26 cellular contexts compared by ENCODE assay signal in the genomic region with DNA sequence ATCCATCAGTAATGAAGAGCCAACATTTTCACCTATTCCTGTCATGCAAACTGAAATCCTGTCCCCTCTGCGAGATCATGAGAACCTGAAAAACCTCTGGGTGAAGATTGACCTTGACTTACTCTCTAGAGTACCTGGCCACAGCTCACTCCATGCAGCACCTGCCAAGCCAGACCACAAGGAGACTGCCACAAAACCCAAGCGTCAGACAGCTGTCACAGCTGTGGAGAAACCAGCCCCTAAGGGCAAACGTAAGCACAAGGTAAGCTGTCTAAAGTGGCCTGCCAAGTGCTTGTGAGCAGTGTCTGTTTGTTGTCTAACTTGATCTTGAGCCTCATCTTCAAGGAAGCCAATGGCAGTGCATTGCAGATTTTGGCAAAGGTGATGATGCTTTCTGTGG.
"Had no signal": no experiment of that assay in that cellular context is flagged by ENCODE, and none has a peak within 500 bp of the region (broad histone marks: within the 10 kb centered on the region; RNA-seq: fewer than 3 reads in every experiment).

No MANE protein-coding gene starts in this region.

- DNase-seq: activated CD4-positive, alpha-beta memory T cell treated with anti-CD3 and anti-CD28 coated beads, Interleukin-2, amount 10 ng/mL, durations not matched to agents 7 days and 5 days; activated CD4-positive, alpha-beta T cell treated with anti-CD3 and anti-CD28 coated beads for 1 hour; activated CD4-positive, alpha-beta T cell treated with anti-CD3 and anti-CD28 coated beads for 4 hours; activated CD4-positive, alpha-beta T cell treated with anti-CD3 and anti-CD28 coated beads, Interleukin-2, amount 10 ng/mL, durations not matched to agents 7 days and 5 days; activated CD4-positive, alpha-beta T cell treated with anti-CD3 and anti-CD28 coated beads, Interleukin-2, amount 50 U/mL, for 4 hours; activated CD8-positive, alpha-beta memory T cell treated with anti-CD3 and anti-CD28 coated beads, Interleukin-2, amount 50 U/mL, for 48 hours; activated gamma-delta T cell; activated naive CD4-positive, alpha-beta T cell; activated naive CD4-positive, alpha-beta T cell treated with anti-CD3 and anti-CD28 coated beads, Interleukin-2, amount 50 U/mL, for 16 hours; activated T-cell treated with anti-CD3 and anti-CD28 coated beads for 4 hours; activated T-cell treated with anti-CD3 and anti-CD28 coated beads, Interleukin-2, amount 50 U/mL, for 24 hours; activated T-cell treated with anti-CD3 and anti-CD28 coated beads, Interleukin-2, amount 50 U/mL, for 72 hours; amniotic stem cell; anterior cingulate cortex; brain microvascular endothelial cell; caudate nucleus; cortex of kidney; dermis blood vessel endothelial cell; effector CD4-positive, alpha-beta T cell; esophagus squamous epithelium; foreskin melanocyte; T-helper 2 cell had no signal

- H3K27me3 ChIP-seq: brain microvascular endothelial cell, esophagus squamous epithelium, gastroesophageal sphincter had no signal

- H3K4me3 ChIP-seq: esophagus squamous epithelium, gastroesophageal sphincter had no signal

- H3K4me1 ChIP-seq: esophagus squamous epithelium, gastroesophageal sphincter had no signal

- H3K27ac ChIP-seq: brain microvascular endothelial cell, epithelial cell of prostate, esophagus squamous epithelium, gastroesophageal sphincter, VCaP had no signal

- H3K36me3 ChIP-seq: brain microvascular endothelial cell, esophagus squamous epithelium, gastroesophageal sphincter had no signal

- H3K9me3 ChIP-seq: esophagus squamous epithelium, gastroesophageal sphincter had no signal

- ATAC-seq: activated T-cell treated with anti-CD3 and anti-CD28 coated beads, Interleukin-2, amount 50 U/mL, for 72 hours; gastroesophageal sphincter; WTC11 had no signal
